12 cellular contexts compared by ENCODE assay signal in genomic region chr1:23611601-23612327, GRCh38. TPM values are rescaled to one million over a fixed set of nuclear protein-coding genes. Genes with fewer than 3 reads are reported as not detected.
DNase-seq lines count a peak whose midpoint lies in the region; ATAC-seq, FAIRE-seq and TF ChIP-seq lines count a peak whose summit lies in the region.
"Had no signal": no experiment of that assay in that cellular context is flagged by ENCODE, and none has a peak within 500 bp of the region (broad histone marks: within the 10 kb centered on the region; RNA-seq: fewer than 3 reads in every experiment).

No MANE protein-coding gene starts in this region.

- H3K27ac Mint-ChIP-seq in activated T-cell treated with anti-CD3 and anti-CD28 coated beads, Interleukin-2, amount 50 U/mL, for 24 hours = peak overlapping the region; percentile 87
- peak overlapping the region; percentile 89 for H3K27ac Mint-ChIP-seq in stimulated activated memory B cell treated with anti-CD40 and anti-IgM and Interleukin-4, amounts not matched to agents 10 μg/mL and 1 μg/mL and 100 μg/mL, for 72 hours

- TF ChIP-seq CTCF in lower lobe of right lung (IDR thresholded peaks at IDR 0.05) = no peak

- intact Hi-C loops in lower lobe of right lung (cut with DNase I) = no loop called here

- no peak for DNase-seq in activated T-cell treated with anti-CD3 and anti-CD28 coated beads, Interleukin-2, amount 50 U/mL, for 24 hours
- DNase-seq in activated T-cell treated with anti-CD3 and anti-CD28 coated beads, Interleukin-2, amount 50 U/mL, for 48 hours = no peak
- peak; percentile 56 for DNase-seq in NCI-H2171 (lab: John Stamatoyannopoulos, UW)
- DNase-seq in activated effector memory CD4-positive, alpha-beta T cell treated with Interleukin-2 at 50 U/mL for 16 hours = peak; percentile 33
- DNase-seq in GM12891 (ENCODE audit: insufficient read length, low spot score) = no peak
- no peak for DNase-seq in lower lobe of right lung
- DNase-seq in OCI-M1 (lab: John Stamatoyannopoulos, UW) = no peak
- DNase-seq: KG1, thyroid gland had no signal

- no peak overlapping the region for H3K4me3 ChIP-seq in lower lobe of right lung
- H3K4me3 ChIP-seq: esophagus muscularis mucosa, thyroid gland had no signal

- H3K4me3 Mint-ChIP-seq in activated T-cell treated with anti-CD3 and anti-CD28 coated beads, Interleukin-2, amount 50 U/mL, for 24 hours = no peak overlapping the region
- peak overlapping the region; percentile 8 for H3K4me3 Mint-ChIP-seq in stimulated activated memory B cell treated with anti-CD40 and anti-IgM and Interleukin-4, amounts not matched to agents 10 μg/mL and 1 μg/mL and 100 μg/mL, for 72 hours

- no peaks in the 10 kb centered on the region for H3K36me3 ChIP-seq in lower lobe of right lung
- H3K36me3 ChIP-seq: esophagus muscularis mucosa, thyroid gland had no signal

- no peak for FAIRE-seq in GM12891 (lab: Jason Lieb, UNC)
- FAIRE-seq: bronchial epithelial cell had no signal

- H3K36me3 Mint-ChIP-seq in activated T-cell treated with anti-CD3 and anti-CD28 coated beads, Interleukin-2, amount 50 U/mL, for 24 hours (ENCODE audit: low read depth) = no peaks in the 10 kb centered on the region
- no peaks in the 10 kb centered on the region for H3K36me3 Mint-ChIP-seq in stimulated activated memory B cell treated with anti-CD40 and anti-IgM and Interleukin-4, amounts not matched to agents 10 μg/mL and 1 μg/mL and 100 μg/mL, for 72 hours

- no peak for TF ChIP-seq POLR2A in GM12891 (IDR thresholded peaks at IDR 0.05; ENCODE audit: low read depth, low read length)

- H3K4me1 Mint-ChIP-seq in activated T-cell treated with anti-CD3 and anti-CD28 coated beads, Interleukin-2, amount 50 U/mL, for 24 hours (ENCODE audit: low read depth) = peaks cover 74% of the 10 kb centered on the region
- peaks cover 78% of the 10 kb centered on the region for H3K4me1 Mint-ChIP-seq in stimulated activated memory B cell treated with anti-CD40 and anti-IgM and Interleukin-4, amounts not matched to agents 10 μg/mL and 1 μg/mL and 100 μg/mL, for 72 hours

- H3K4me1 ChIP-seq in lower lobe of right lung = no peaks in the 10 kb centered on the region
- H3K4me1 ChIP-seq: esophagus muscularis mucosa, thyroid gland had no signal

- no peaks in the 10 kb centered on the region for H3K27me3 ChIP-seq in lower lobe of right lung (ENCODE audit: low read depth)
- H3K27me3 ChIP-seq: esophagus muscularis mucosa, thyroid gland had no signal

- H3K9me3 ChIP-seq in lower lobe of right lung = no peaks in the 10 kb centered on the region
- H3K9me3 ChIP-seq: esophagus muscularis mucosa, thyroid gland had no signal

- peak; percentile 78 for ATAC-seq in stimulated activated memory B cell treated with anti-CD40 and anti-IgM and Interleukin-4, amounts not matched to agents 10 μg/mL and 1 μg/mL and 100 μg/mL, for 72 hours
- no peak for ATAC-seq in lower lobe of right lung

- no peaks in the 10 kb centered on the region for H3K27me3 Mint-ChIP-seq in activated T-cell treated with anti-CD3 and anti-CD28 coated beads, Interleukin-2, amount 50 U/mL, for 24 hours
- no peaks in the 10 kb centered on the region for H3K27me3 Mint-ChIP-seq in stimulated activated memory B cell treated with anti-CD40 and anti-IgM and Interleukin-4, amounts not matched to agents 10 μg/mL and 1 μg/mL and 100 μg/mL, for 72 hours

- no peak overlapping the region for H3K27ac ChIP-seq in lower lobe of right lung
- H3K27ac ChIP-seq: esophagus muscularis mucosa, thyroid gland had no signal

- H3K9me3 Mint-ChIP-seq in activated T-cell treated with anti-CD3 and anti-CD28 coated beads, Interleukin-2, amount 50 U/mL, for 24 hours = no peaks in the 10 kb centered on the region
- H3K9me3 Mint-ChIP-seq in stimulated activated memory B cell treated with anti-CD40 and anti-IgM and Interleukin-4, amounts not matched to agents 10 μg/mL and 1 μg/mL and 100 μg/mL, for 72 hours = no peaks in the 10 kb centered on the region

TF ChIP-seq in GM12891, 5 proteins besides CTCF, POLR2A, EP300 and RAD21:
- TF ChIP-seq PAX5 (IDR thresholded peaks at IDR 0.05; ENCODE audit: insufficient read depth, low read length, severe bottlenecking) (no peak), TAF1 (IDR thresholded peaks at IDR 0.05; ENCODE audit: low read depth, low read length) (no peak), SPI1 (IDR thresholded peaks at IDR 0.05; ENCODE audit: low read depth, low read length) (no peak)

RNA-seq across cellular contexts. Expression of gene ID3, which starts 52.5 kb away (rescaled TPM):
- 67.3 TPM for polyA plus RNA-seq in GM12891 (2012; ENCODE audit: low read depth, missing spikeins)
- total RNA-seq in lower lobe of right lung = 137 TPM

Comparison
In these comparisons a context has a peak if more than half of its experiments do, and no peak if none do; other contexts are left out.
1. DNase-seq: peak in NCI-H2171 (single experiment) and activated effector memory CD4-positive, alpha-beta T cell treated with Interleukin-2 at 50 U/mL for 16 hours (single experiment); none in activated T-cell treated with anti-CD3 and anti-CD28 coated beads, Interleukin-2, amount 50 U/mL, for 24 hours (single experiment), activated T-cell treated with anti-CD3 and anti-CD28 coated beads, Interleukin-2, amount 50 U/mL, for 48 hours (0 of 2), GM12891 (single experiment), lower lobe of right lung (single experiment) and OCI-M1 (single experiment).